9 cellular contexts compared by ENCODE assay signal in the genomic region with DNA sequence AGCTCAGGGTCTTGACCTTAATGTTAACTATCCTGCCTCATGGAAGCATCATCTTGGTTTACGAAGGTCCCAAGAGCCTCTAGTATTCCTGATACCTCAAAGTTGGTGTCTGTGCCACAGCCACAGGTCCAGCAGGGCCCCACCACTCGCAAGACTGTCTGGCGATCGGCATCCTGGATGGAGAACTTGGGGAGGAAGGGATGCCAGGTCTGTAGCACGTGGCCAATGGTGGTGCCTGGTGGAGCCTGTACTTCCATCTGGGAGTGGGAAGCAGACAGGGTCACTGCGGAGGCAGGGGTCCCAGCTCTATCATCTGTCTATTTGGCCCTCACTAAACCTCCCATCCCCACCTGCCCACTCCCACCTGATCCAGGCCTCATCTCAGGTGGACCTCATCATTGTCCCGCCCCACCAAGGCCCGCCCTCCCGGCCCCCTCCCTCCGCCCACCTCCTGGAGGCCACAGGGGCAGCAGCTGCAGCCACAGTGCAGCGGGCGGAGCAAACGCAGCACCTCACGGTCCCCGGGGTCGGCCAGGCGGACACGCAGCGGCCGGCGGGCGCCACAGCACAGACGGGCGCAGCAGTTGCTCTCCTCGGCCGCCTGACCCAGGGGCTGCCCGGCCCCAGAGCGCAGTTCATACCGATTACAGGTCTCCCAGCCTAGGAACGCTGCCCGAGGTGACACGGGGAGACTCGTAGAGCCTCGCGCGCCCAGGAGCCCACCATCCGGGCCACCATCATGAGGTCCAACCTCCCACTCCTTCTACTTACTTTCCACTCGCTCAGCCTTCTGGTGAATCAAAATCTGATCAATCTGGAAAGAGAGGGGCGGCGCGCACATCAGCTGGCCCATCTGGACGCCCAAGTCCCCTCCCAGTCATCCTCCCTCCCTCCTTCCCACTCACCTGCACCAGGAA. TPM values are rescaled to one million over a fixed set of nuclear protein-coding genes. Genes with fewer than 3 reads are reported as not detected.
A peak's percentile ranks its signal among the peaks of the same experiment; 100 is the strongest.
DNase-seq lines count a peak whose midpoint lies in the region; ATAC-seq, FAIRE-seq and TF ChIP-seq lines count a peak whose summit lies in the region.
"Had no signal": no experiment of that assay in that cellular context is flagged by ENCODE, and none has a peak within 500 bp of the region (broad histone marks: within the 10 kb centered on the region; RNA-seq: fewer than 3 reads in every experiment).

No MANE protein-coding gene starts in this region.

- no peak for DNase-seq in right atrium auricular region (ENCODE audit: low spot score)
- no peak for DNase-seq in Right ventricle myocardium superior
- no peak for DNase-seq in central memory CD8-positive, alpha-beta T cell (ENCODE audit: low spot score in 2 of 2)
- DNase-seq in uterus = no peak
- no peak for DNase-seq in frontal cortex (ENCODE audit: low spot score in 2 of 2)
- no peak for DNase-seq in iPS-NIHi7 (ENCODE audit: extremely low spot score)

- H3K4me1 Mint-ChIP-seq in central memory CD8-positive, alpha-beta T cell = peaks cover 30% of the 10 kb centered on the region

- peak overlapping the region; percentile 94 for H3K4me3 Mint-ChIP-seq in central memory CD8-positive, alpha-beta T cell

- H3K9me3 Mint-ChIP-seq in central memory CD8-positive, alpha-beta T cell = no peaks in the 10 kb centered on the region

- H3K36me3 ChIP-seq in right atrium auricular region (peaks cover 20% of the 10 kb centered on the region), uterus (no peaks in the 10 kb centered on the region)

- H3K9me3 ChIP-seq in right atrium auricular region (no peaks in the 10 kb centered on the region), mononuclear cell (ENCODE audit: low read depth, low read length) (no peaks in the 10 kb centered on the region), uterus (no peaks in the 10 kb centered on the region)

- peak overlapping the region; percentile 64 to 84 for H3K4me3 ChIP-seq in right atrium auricular region
- H3K4me3 ChIP-seq in mononuclear cell (ENCODE audit: low read length) = peak overlapping the region; percentile 70
- H3K4me3 ChIP-seq in uterus = peak overlapping the region; percentile 67 to 89

- peak overlapping the region; percentile 88 for H3K27ac Mint-ChIP-seq in central memory CD8-positive, alpha-beta T cell (ENCODE audit: low read depth)

- H3K4me1 ChIP-seq in right atrium auricular region (peaks cover 0 to 22% of the 10 kb centered on the region in 2 donors), mononuclear cell (ENCODE audit: insufficient read depth, low read length) (peaks cover 24% of the 10 kb centered on the region), uterus (peaks cover 0 to 10% of the 10 kb centered on the region in 2 donors)

- no peak for TF ChIP-seq CTCF in right atrium auricular region (IDR thresholded peaks at IDR 0.05)
- TF ChIP-seq CTCF in uterus (IDR thresholded peaks at IDR 0.05) = no peak

- intact Hi-C loops in Right ventricle myocardium superior (cut with DNase I) (loop anchor here (5.0 kb wide), 1 partner anchor 36 kb away; the partner anchor contains the start of gene TMEM95), uterus (cut with DNase I; ENCODE audit: low total_unique reads) (no loop called here)

- H3K27me3 ChIP-seq in right atrium auricular region (no peaks in the 10 kb centered on the region), mononuclear cell (ENCODE audit: insufficient read depth, low read length) (no peaks in the 10 kb centered on the region), uterus (no peaks in the 10 kb centered on the region)

- peaks cover 16% of the 10 kb centered on the region for H3K36me3 Mint-ChIP-seq in central memory CD8-positive, alpha-beta T cell (ENCODE audit: insufficient read depth)

- no peaks in the 10 kb centered on the region for H3K27me3 Mint-ChIP-seq in central memory CD8-positive, alpha-beta T cell

- no peak for FAIRE-seq in frontal cortex (lab: Jason Lieb, UNC)

- peak overlapping the region; percentile 91 for H3K27ac ChIP-seq in right atrium auricular region
- peak overlapping the region; percentile 79 to 93 for H3K27ac ChIP-seq in uterus

- ATAC-seq in Right ventricle myocardium superior (ENCODE audit: poor library complexity) (no peak), esophagus mucosa (no peak)
- ATAC-seq in central memory CD8-positive, alpha-beta T cell (replicated peaks; ENCODE audit: extremely low read depth, poor library complexity, severe bottlenecking) = no peak

- no peak for TF ChIP-seq POLR2A in uterus (IDR thresholded peaks at IDR 0.05)

RNA-seq across cellular contexts. Expression of gene PLSCR3, which starts 1.4 kb away (rescaled TPM):
- total RNA-seq in right atrium auricular region (10 to 100 TPM; 17.2 to 21.6 TPM), Right ventricle myocardium superior (14.0 TPM), mononuclear cell (21.6 TPM), uterus (10 to 100 TPM in 3 of 4 donors, under 1 TPM in 1; 0.77 to 42.6 (median 17.6) TPM), esophagus mucosa (23.1 TPM), frontal cortex (10.6 TPM)

RNA-seq across cellular contexts. Expression of gene TMEM256, which starts 10.9 kb away (rescaled TPM):
- total RNA-seq in right atrium auricular region = 10 to 100 TPM; 43.4 to 64.8 TPM
- 61.5 TPM for total RNA-seq in Right ventricle myocardium superior
- total RNA-seq in mononuclear cell = 41.1 TPM
- 100 to 1,000 TPM in 3 of 4 donors, 10 to 100 TPM in 1; 26.0 to 131 (median 115) TPM for total RNA-seq in uterus
- total RNA-seq in esophagus mucosa = 92.8 TPM
- 80.3 TPM for total RNA-seq in frontal cortex

RNA-seq across cellular contexts. Expression of gene TNK1, which starts 12.1 kb away (rescaled TPM):
- total RNA-seq in right atrium auricular region (1 to 10 TPM; 4.1 to 4.8 TPM), Right ventricle myocardium superior (2.1 TPM), mononuclear cell (5.5 TPM), uterus (1 to 10 TPM in 3 of 4 donors, under 1 TPM in 1; 0.26 to 9.2 (median 1.8) TPM), esophagus mucosa (6.1 TPM), frontal cortex (0.82 TPM)

RNA-seq across cellular contexts. Expression of gene NLGN2, which starts 14.7 kb away (rescaled TPM):
- 10 to 100 TPM in 1 of 2 donors, 1 to 10 TPM in 1; 6.3 to 12.2 TPM for total RNA-seq in right atrium auricular region
- total RNA-seq in Right ventricle myocardium superior = 5.8 TPM
- total RNA-seq in mononuclear cell = 0.73 TPM
- 10 to 100 TPM; 14.2 to 81.9 (median 19.7) TPM for total RNA-seq in uterus
- 3.0 TPM for total RNA-seq in esophagus mucosa
- total RNA-seq in frontal cortex = 8.2 TPM

RNA-seq across cellular contexts. Expression of gene SPEM1, which starts 27.2 kb away (rescaled TPM):
- not detected for total RNA-seq in right atrium auricular region
- not detected for total RNA-seq in Right ventricle myocardium superior
- not detected for total RNA-seq in mononuclear cell
- total RNA-seq in uterus = not detected
- total RNA-seq in esophagus mucosa = not detected
- total RNA-seq in frontal cortex = not detected
- total RNA-seq: left colon had no signal
